ENCODE assay signal across 25 cellular contexts in the genomic region with DNA sequence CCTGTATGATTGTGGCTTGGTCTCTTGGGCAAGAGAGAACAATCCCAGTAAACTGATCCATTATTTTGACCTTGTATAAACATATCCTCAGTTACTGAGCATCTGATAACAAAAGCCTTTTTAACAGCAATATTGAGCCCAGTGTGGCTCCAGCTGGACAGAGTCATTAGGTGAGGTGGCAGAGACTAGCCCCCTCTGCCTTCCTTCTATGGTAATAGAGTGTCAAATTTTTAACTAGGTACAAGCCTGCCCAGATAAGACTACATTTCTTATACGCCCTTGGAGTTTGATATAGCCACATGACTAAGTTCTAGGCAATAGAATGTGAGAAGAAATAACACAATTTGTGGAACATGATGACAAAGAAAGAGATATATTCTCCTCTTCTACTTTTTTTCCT. TPM values are rescaled to one million over a fixed set of nuclear protein-coding genes. Genes with fewer than 3 reads are reported as not detected.
DNase-seq lines count a peak whose midpoint lies in the region; ATAC-seq and TF ChIP-seq lines count a peak whose summit lies in the region.
"Had no signal": no experiment of that assay in that cellular context is flagged by ENCODE, and none has a peak within 500 bp of the region (broad histone marks: within the 10 kb centered on the region; RNA-seq: fewer than 3 reads in every experiment).

No MANE protein-coding gene starts in this region.

- no peaks in the 10 kb centered on the region for H3F3A ChIP-seq in neural progenitor cell (ENCODE audit: low read depth)

- ATAC-seq in HG03196 (IDR thresholded peaks at IDR 0.05; ENCODE audit: unreplicated experiment): no peak
- ATAC-seq: activated CD8-positive, alpha-beta T cell treated with anti-CD3 and anti-CD28 coated beads for 36 hours; left lung; psoas muscle had no signal

- TF ChIP-seq CTCF in choroid plexus epithelial cell (conservative IDR thresholded peaks at IDR 0.05; ENCODE audit: low read depth, low read length): peak; percentile 4
- peak; percentile 19 for TF ChIP-seq CTCF in neural progenitor cell (IDR thresholded peaks at IDR 0.05)

- DNase-seq in DMS53 (lab: John Stamatoyannopoulos, UW): peak; percentile 1
- DNase-seq in DMS53 treated with DMSO at 0.1 percent for 48 hours (lab: John Stamatoyannopoulos, UW; ENCODE audit: unreplicated experiment): no peak
- peak; percentile 47 for DNase-seq in NCI-H2196 (lab: John Stamatoyannopoulos, UW; ENCODE audit: unreplicated experiment)
- DNase-seq in choroid plexus epithelial cell (ENCODE audit: low read depth): no peak
- DNase-seq in neural progenitor cell (ENCODE audit: low spot score): no peak
- DNase-seq in activated CD8-positive, alpha-beta memory T cell treated with anti-CD3 and anti-CD28 coated beads for 24 hours: no peak
- no peak for DNase-seq in DMS79 (lab: John Stamatoyannopoulos, UW)
- DNase-seq: 8988T; activated CD4-positive, alpha-beta T cell treated with anti-CD3 and anti-CD28 coated beads for 1 hour; activated CD8-positive, alpha-beta T cell treated with anti-CD3 and anti-CD28 coated beads for 36 hours; activated T-cell treated with anti-CD3 and anti-CD28 coated beads for 4 hours; CD4-positive, CD25-positive, alpha-beta regulatory T cell; cortex of kidney; GF-D8; H7; hypothalamus; left lung; NCI-H2171; NCI-H524 treated with DMSO at 0.1 percent for 48 hours; psoas muscle; stimulated activated naive CD4-positive, alpha-beta T cell; testis had no signal

- H3K4me3 ChIP-seq in choroid plexus epithelial cell (ENCODE audit: low read depth, low read length) (no peak overlapping the region), neural progenitor cell (no peak overlapping the region)
- H3K4me3 ChIP-seq: left lung, psoas muscle, testis had no signal

- H3K4me1 ChIP-seq in neural progenitor cell: no peaks in the 10 kb centered on the region
- H3K4me1 ChIP-seq: left lung, psoas muscle, testis had no signal

- H3K27ac ChIP-seq in neural progenitor cell: no peak overlapping the region
- H3K27ac ChIP-seq: left lung, psoas muscle, testis had no signal

- no peaks in the 10 kb centered on the region for H3K9me3 Mint-ChIP-seq in neural progenitor cell
- H3K9me3 Mint-ChIP-seq: activated CD8-positive, alpha-beta T cell treated with anti-CD3 and anti-CD28 coated beads for 36 hours; T-helper 1 cell treated with Interleukin-12 subunit alpha and Interleukin-12 subunit beta and Interleukin-4 antibody, amounts not matched to agents 30 μg/mL and 1 μg/mL, for 36 hours had no signal

- no peaks in the 10 kb centered on the region for H3K4me1 Mint-ChIP-seq in neural progenitor cell
- H3K4me1 Mint-ChIP-seq: CD4-positive, CD25-positive, alpha-beta regulatory T cell had no signal

- H3K9me3 ChIP-seq in neural progenitor cell (ENCODE audit: low read depth): no peaks in the 10 kb centered on the region
- H3K9me3 ChIP-seq: left lung, psoas muscle, testis had no signal

- no peaks in the 10 kb centered on the region for H3K79me2 ChIP-seq in neural progenitor cell (ENCODE audit: low read depth)

- H3K27me3 Mint-ChIP-seq in neural progenitor cell (ENCODE audit: insufficient read depth, low read depth): no peaks in the 10 kb centered on the region
- H3K27me3 Mint-ChIP-seq: activated CD8-positive, alpha-beta T cell treated with anti-CD3 and anti-CD28 coated beads for 36 hours; CD4-positive, CD25-positive, alpha-beta regulatory T cell had no signal

- no peak overlapping the region for H3K4me2 ChIP-seq in neural progenitor cell

- H3K9ac ChIP-seq in neural progenitor cell: no peak overlapping the region

- H3K4me3 Mint-ChIP-seq in neural progenitor cell: no peak overlapping the region
- H3K4me3 Mint-ChIP-seq: activated CD8-positive, alpha-beta T cell treated with anti-CD3 and anti-CD28 coated beads for 36 hours; activated naive CD8-positive, alpha-beta T cell; CD4-positive, CD25-positive, alpha-beta regulatory T cell; T-helper 1 cell treated with Interleukin-12 subunit alpha and Interleukin-12 subunit beta and Interleukin-4 antibody, amounts not matched to agents 30 μg/mL and 1 μg/mL, for 36 hours had no signal

- H2AFZ ChIP-seq in neural progenitor cell (replicated peaks): no peak overlapping the region

- H4K20me1 ChIP-seq in neural progenitor cell (ENCODE audit: low read depth): no peaks in the 10 kb centered on the region

- no peak overlapping the region for H3K27ac Mint-ChIP-seq in neural progenitor cell
- H3K27ac Mint-ChIP-seq: activated CD8-positive, alpha-beta T cell treated with anti-CD3 and anti-CD28 coated beads for 36 hours; activated naive CD8-positive, alpha-beta T cell; CD4-positive, CD25-positive, alpha-beta regulatory T cell; T-helper 1 cell treated with Interleukin-12 subunit alpha and Interleukin-12 subunit beta and Interleukin-4 antibody, amounts not matched to agents 30 μg/mL and 1 μg/mL, for 36 hours had no signal

- no peaks in the 10 kb centered on the region for H3K36me3 ChIP-seq in neural progenitor cell
- H3K36me3 ChIP-seq: left lung had no signal

- no peaks in the 10 kb centered on the region for H3K36me3 Mint-ChIP-seq in neural progenitor cell
- H3K36me3 Mint-ChIP-seq: activated naive CD8-positive, alpha-beta T cell; CD4-positive, CD25-positive, alpha-beta regulatory T cell had no signal

- no peaks in the 10 kb centered on the region for H3K27me3 ChIP-seq in neural progenitor cell
- H3K27me3 ChIP-seq: left lung, testis had no signal

RNA-seq across cellular contexts. Expression of gene HNMT, which starts 56.2 kb away (rescaled TPM):
- total RNA-seq in neural progenitor cell (ENCODE audit: low replicate concordance): 0.84 and 1.6 TPM in 2 replicates
- total RNA-seq: activated CD8-positive, alpha-beta T cell treated with anti-CD3 and anti-CD28 coated beads for 36 hours; CD4-positive, CD25-positive, alpha-beta regulatory T cell had no signal

Comparison
In these comparisons a context has a peak if more than half of its experiments do, and no peak if none do; other contexts are left out.
1. DNase-seq: peak in DMS53 (single experiment) and NCI-H2196 (single experiment); none in DMS53 treated with DMSO at 0.1 percent for 48 hours (single experiment), choroid plexus epithelial cell (single experiment), neural progenitor cell (single experiment), activated CD8-positive, alpha-beta memory T cell treated with anti-CD3 and anti-CD28 coated beads for 24 hours (single experiment) and DMS79 (single experiment).